Comparison of ENCODE assay signal across 1 cellular context in the genomic region with DNA sequence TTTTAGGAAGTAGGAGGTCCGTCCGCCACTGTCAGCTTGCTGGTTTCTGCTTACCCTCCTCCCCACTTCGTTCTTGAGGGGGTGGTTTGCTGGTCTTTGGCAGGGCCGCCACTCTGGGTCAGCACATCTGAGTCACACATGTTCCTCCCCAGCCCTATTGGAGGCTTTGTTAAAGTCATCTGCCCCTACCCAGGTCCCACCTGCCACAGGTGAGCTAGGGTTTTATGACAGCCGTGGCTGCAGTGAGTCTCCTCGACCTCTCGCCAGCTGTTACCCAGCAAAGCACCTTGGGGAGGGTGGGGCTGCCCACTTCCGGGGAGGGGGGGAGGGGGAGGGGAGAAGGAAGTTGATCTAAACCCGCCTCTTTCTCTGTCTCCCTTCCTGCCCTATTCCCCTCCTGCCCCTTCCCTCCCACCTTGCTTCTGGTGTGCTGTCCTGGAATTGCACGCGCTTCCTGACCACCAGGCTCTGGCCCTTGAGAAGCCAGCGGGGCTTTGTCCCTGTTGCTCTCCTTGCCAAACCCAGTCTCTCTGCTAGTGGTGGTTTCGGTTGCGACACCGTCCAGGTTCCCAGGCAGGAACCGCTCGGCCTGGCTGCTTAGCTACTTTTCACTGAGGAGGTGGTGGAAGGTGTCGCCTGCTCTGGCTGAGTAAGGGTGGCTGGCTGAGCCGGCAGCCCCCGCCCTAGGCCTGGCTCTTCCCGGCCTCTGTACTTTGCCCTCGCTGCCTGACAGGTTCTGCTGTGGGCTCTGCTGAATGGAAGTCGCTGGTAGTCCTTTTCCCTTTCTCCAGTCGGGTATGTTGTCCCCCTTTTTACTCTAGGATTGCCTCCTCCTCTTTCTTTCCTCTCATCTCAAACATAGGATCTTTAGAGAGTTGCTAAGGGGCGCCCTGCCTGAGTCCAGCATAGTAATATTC.
TF ChIP-seq lines count a peak whose summit lies in the region.

No MANE protein-coding gene starts in this region.

TF ChIP-seq in liver, 16 proteins besides CTCF, POLR2A, EP300 and RAD21 (continued from another document):
- TF ChIP-seq, protein P1, sequence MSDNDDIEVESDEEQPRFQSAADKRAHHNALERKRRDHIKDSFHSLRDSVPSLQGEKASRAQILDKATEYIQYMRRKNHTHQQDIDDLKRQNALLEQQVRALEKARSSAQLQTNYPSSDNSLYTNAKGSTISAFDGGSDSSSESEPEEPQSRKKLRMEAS (IDR thresholded peaks at IDR 0.05), result no peak
- TF ChIP-seq FOXA1 (IDR thresholded peaks at IDR 0.05) (no peak), JUND (IDR thresholded peaks at IDR 0.05) (no peak), HNF4G (IDR thresholded peaks at IDR 0.05) (peak; percentile 56), YY1 (IDR thresholded peaks at IDR 0.05) (no peak), SP1 (IDR thresholded peaks at IDR 0.05) (peak; percentile 56), GABPA (IDR thresholded peaks at IDR 0.05 in 1 of 2, conservative IDR thresholded peaks at IDR 0.05 in 1 of 2) (peak; percentile 45 to 75), TAF1 (conservative IDR thresholded peaks at IDR 0.05) (no peak)
- TF ChIP-seq, protein P2, sequence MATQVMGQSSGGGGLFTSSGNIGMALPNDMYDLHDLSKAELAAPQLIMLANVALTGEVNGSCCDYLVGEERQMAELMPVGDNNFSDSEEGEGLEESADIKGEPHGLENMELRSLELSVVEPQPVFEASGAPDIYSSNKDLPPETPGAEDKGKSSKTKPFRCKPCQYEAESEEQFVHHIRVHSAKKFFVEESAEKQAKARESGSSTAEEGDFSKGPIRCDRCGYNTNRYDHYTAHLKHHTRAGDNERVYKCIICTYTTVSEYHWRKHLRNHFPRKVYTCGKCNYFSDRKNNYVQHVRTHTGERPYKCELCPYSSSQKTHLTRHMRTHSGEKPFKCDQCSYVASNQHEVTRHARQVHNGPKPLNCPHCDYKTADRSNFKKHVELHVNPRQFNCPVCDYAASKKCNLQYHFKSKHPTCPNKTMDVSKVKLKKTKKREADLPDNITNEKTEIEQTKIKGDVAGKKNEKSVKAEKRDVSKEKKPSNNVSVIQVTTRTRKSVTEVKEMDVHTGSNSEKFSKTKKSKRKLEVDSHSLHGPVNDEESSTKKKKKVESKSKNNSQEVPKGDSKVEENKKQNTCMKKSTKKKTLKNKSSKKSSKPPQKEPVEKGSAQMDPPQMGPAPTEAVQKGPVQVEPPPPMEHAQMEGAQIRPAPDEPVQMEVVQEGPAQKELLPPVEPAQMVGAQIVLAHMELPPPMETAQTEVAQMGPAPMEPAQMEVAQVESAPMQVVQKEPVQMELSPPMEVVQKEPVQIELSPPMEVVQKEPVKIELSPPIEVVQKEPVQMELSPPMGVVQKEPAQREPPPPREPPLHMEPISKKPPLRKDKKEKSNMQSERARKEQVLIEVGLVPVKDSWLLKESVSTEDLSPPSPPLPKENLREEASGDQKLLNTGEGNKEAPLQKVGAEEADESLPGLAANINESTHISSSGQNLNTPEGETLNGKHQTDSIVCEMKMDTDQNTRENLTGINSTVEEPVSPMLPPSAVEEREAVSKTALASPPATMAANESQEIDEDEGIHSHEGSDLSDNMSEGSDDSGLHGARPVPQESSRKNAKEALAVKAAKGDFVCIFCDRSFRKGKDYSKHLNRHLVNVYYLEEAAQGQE (IDR thresholded peaks at IDR 0.05), result no peak
- TF ChIP-seq, protein P3, sequence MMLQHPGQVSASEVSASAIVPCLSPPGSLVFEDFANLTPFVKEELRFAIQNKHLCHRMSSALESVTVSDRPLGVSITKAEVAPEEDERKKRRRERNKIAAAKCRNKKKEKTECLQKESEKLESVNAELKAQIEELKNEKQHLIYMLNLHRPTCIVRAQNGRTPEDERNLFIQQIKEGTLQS (IDR thresholded peaks at IDR 0.05), result no peak
